ENCODE assay signal across 20 cellular contexts in genomic region chr18:45806226-45806625, GRCh38. TPM values are rescaled to one million over a fixed set of nuclear protein-coding genes. Genes with fewer than 3 reads are reported as not detected.
DNase-seq lines count a peak whose midpoint lies in the region; ATAC-seq and TF ChIP-seq lines count a peak whose summit lies in the region.
"Had no signal": no experiment of that assay in that cellular context is flagged by ENCODE, and none has a peak within 500 bp of the region (broad histone marks: within the 10 kb centered on the region; RNA-seq: fewer than 3 reads in every experiment).

No MANE protein-coding gene starts in this region.

- peaks cover 7% of the 10 kb centered on the region for H3K4me1 ChIP-seq in OCI-LY3 (ENCODE audit: low read length)
- H3K4me1 ChIP-seq: upper lobe of left lung had no signal

- H3K36me3 Mint-ChIP-seq in endothelial cell (ENCODE audit: low read depth, unreplicated experiment) (peaks cover 13% of the 10 kb centered on the region), nephron (ENCODE audit: low read depth) (peaks cover 13% of the 10 kb centered on the region)

- intact Hi-C loops in Right ventricle myocardium inferior (cut with DNase I): no loop called here

- no peak overlapping the region for H3K9ac ChIP-seq in OCI-LY3 (ENCODE audit: low read length)

- H3K9me3 Mint-ChIP-seq in endothelial cell (ENCODE audit: unreplicated experiment) (peaks cover 13% of the 10 kb centered on the region), nephron (peaks cover 56% of the 10 kb centered on the region)

- no peak for ATAC-seq in Right ventricle myocardium inferior
- no peak for ATAC-seq in HG02623 (IDR thresholded peaks at IDR 0.05; ENCODE audit: unreplicated experiment)
- ATAC-seq: sciatic nerve had no signal

- no peak for TF ChIP-seq CTCF in OCI-LY3 (IDR thresholded peaks at IDR 0.05; ENCODE audit: low read depth, low read length)
- TF ChIP-seq CTCF in endothelial cell (IDR thresholded peaks at IDR 0.05; ENCODE audit: unreplicated experiment): no peak
- TF ChIP-seq CTCF in nephron (IDR thresholded peaks at IDR 0.05; ENCODE audit: unreplicated experiment in 3 of 3): no peak

- no peaks in the 10 kb centered on the region for H4K20me1 ChIP-seq in OCI-LY3 (ENCODE audit: insufficient read depth, low read length)

- H3K79me2 ChIP-seq in OCI-LY3 (ENCODE audit: low read length): no peaks in the 10 kb centered on the region

- peaks cover 10% of the 10 kb centered on the region for H3K4me1 Mint-ChIP-seq in endothelial cell (ENCODE audit: unreplicated experiment)
- peaks cover 7% of the 10 kb centered on the region for H3K4me1 Mint-ChIP-seq in nephron
- H3K4me1 Mint-ChIP-seq: B cell had no signal

- peak overlapping the region; percentile 36 for H2AFZ ChIP-seq in OCI-LY3 (ENCODE audit: low read depth, low read length)

- H3K9me3 ChIP-seq in OCI-LY3 (ENCODE audit: insufficient read depth, low read length): peaks cover 15% of the 10 kb centered on the region; the same call in 1 of the 2 replicates

- no peaks in the 10 kb centered on the region for H3K36me3 ChIP-seq in OCI-LY3 (replicated peaks; ENCODE audit: low read depth, low read length)
- H3K36me3 ChIP-seq: upper lobe of left lung had no signal

- no peak overlapping the region for H3K4me2 ChIP-seq in OCI-LY3 (ENCODE audit: low read length)

- DNase-seq in EH (ENCODE audit: low read depth) (peak; percentile 66), endothelial cell (ENCODE audit: low spot score) (no peak), Right ventricle myocardium inferior (ENCODE audit: missing footprints) (no peak), HT-29 (ENCODE audit: low spot score) (no peak), NCI-H510A treated with DMSO at 0.1 percent for 48 hours (lab: John Stamatoyannopoulos, UW) (no peak)
- DNase-seq: activated CD8-positive, alpha-beta memory T cell treated with anti-CD3 and anti-CD28 coated beads for 24 hours; activated effector memory CD4-positive, alpha-beta T cell treated with anti-CD3 and anti-CD28 coated beads, Interleukin-2, amount 50 U/mL, for 16 hours; foreskin melanocyte; H7; KG1; NCI-H446 treated with DMSO at 0.1 percent for 48 hours; upper lobe of left lung had no signal

- peak overlapping the region; percentile 80 for H3K27ac Mint-ChIP-seq in endothelial cell (ENCODE audit: unreplicated experiment)
- peak overlapping the region; percentile 41 to 86 (median 49) for H3K27ac Mint-ChIP-seq in nephron
- H3K27ac Mint-ChIP-seq: B cell, memory B cell, WTC11 had no signal

- no peak overlapping the region for H3K4me3 ChIP-seq in OCI-LY3 (ENCODE audit: low read length)
- H3K4me3 ChIP-seq: upper lobe of left lung had no signal

- H3K27me3 ChIP-seq in OCI-LY3 (ENCODE audit: low read depth, low read length): no peaks in the 10 kb centered on the region
- H3K27me3 ChIP-seq: upper lobe of left lung had no signal

- no peak overlapping the region for H3K27ac ChIP-seq in OCI-LY3 (ENCODE audit: low read length)
- H3K27ac ChIP-seq: upper lobe of left lung had no signal

- no peaks in the 10 kb centered on the region for H3K27me3 Mint-ChIP-seq in endothelial cell (ENCODE audit: unreplicated experiment)
- no peaks in the 10 kb centered on the region for H3K27me3 Mint-ChIP-seq in nephron (ENCODE audit: low read depth)

- H3K4me3 Mint-ChIP-seq in endothelial cell (ENCODE audit: unreplicated experiment): no peak overlapping the region
- no peak overlapping the region for H3K4me3 Mint-ChIP-seq in nephron
- H3K4me3 Mint-ChIP-seq: B cell, memory B cell, WTC11 had no signal

RNA-seq across cellular contexts. Expression of gene SIGLEC15, which starts 19.2 kb away (rescaled TPM):
- total RNA-seq in endothelial cell (ENCODE audit: unreplicated experiment) (2.7 TPM), Right ventricle myocardium inferior (not detected)
- 3.5 and 5.5 TPM in 2 replicates for total RNA-seq in HT-29 (2014; rRNA removed; shearing (Covaris generic))
- total RNA-seq: B cell, H7, OCI-LY7, WTC11 had no signal
